In genomic region chr1:163298340-163298739, GRCh38 we compare ENCODE assay signal across 15 cellular contexts. TPM values are rescaled to one million over a fixed set of nuclear protein-coding genes. Genes with fewer than 3 reads are reported as not detected.
A peak's percentile ranks its signal among the peaks of the same experiment; 100 is the strongest.
DNase-seq lines count a peak whose midpoint lies in the region; ATAC-seq, FAIRE-seq and TF ChIP-seq lines count a peak whose summit lies in the region.
"Had no signal": no experiment of that assay in that cellular context is flagged by ENCODE, and none has a peak within 500 bp of the region (broad histone marks: within the 10 kb centered on the region; RNA-seq: fewer than 3 reads in every experiment).

No MANE protein-coding gene starts in this region.

- POLR2A ChIA-PET in H1 (lab: Charles Lee; ENCODE audit: partially characterized antibody), result no interaction called here

- TF ChIP-seq EP300 in H1 (IDR thresholded peaks at IDR 0.05; ENCODE audit: borderline replicate concordance in 1 of 2, low read depth in 2 of 2, low read length in 2 of 2), result no peak

- no peak overlapping the region for H3K9ac ChIP-seq in Loucy (ENCODE audit: low read depth, low read length, poor library complexity, severe bottlenecking)
- no peak overlapping the region for H3K9ac ChIP-seq in H1 (replicated peaks in 1 of 4; ENCODE audit: extremely low read depth in 1 of 4, low read depth in 3 of 4, low read length in 3 of 4)
- H3K9ac ChIP-seq: GM23248 had no signal

- H3K36me3 ChIP-seq in GM23338 (ENCODE audit: insufficient read depth), result no peaks in the 10 kb centered on the region
- H3K36me3 ChIP-seq in Loucy (ENCODE audit: insufficient read depth, low read length), result no peaks in the 10 kb centered on the region
- H3K36me3 ChIP-seq in H1 (ENCODE audit: control insufficient read depth in 2 of 4, insufficient read depth in 4 of 4, low read length in 3 of 4), result peaks cover 0 to 2% (median 0%) of the 10 kb centered on the region in 4 experiments; a peak in 1 of 8 replicates

- H3K27me3 ChIP-seq in GM23338 (ENCODE audit: insufficient read depth), result no peaks in the 10 kb centered on the region
- no peaks in the 10 kb centered on the region for H3K27me3 ChIP-seq in Loucy (ENCODE audit: insufficient read depth, low read length, poor library complexity, severe bottlenecking)
- no peaks in the 10 kb centered on the region for H3K27me3 ChIP-seq in H1 (replicated peaks in 1 of 4; ENCODE audit: control insufficient read depth in 3 of 4, extremely low read depth in 1 of 4, insufficient read depth in 3 of 4, low read length in 3 of 4)
- H3K27me3 ChIP-seq: BE2C had no signal

- no peaks in the 10 kb centered on the region for H3K23me2 ChIP-seq in H1 (ENCODE audit: low read depth, low read length)

- no peak overlapping the region for H3K18ac ChIP-seq in H1 (ENCODE audit: extremely low read depth, low read length)

- H2BK5ac ChIP-seq in H1 (ENCODE audit: low read depth, low read length), result no peak overlapping the region

- peaks cover 13% of the 10 kb centered on the region for H3K36me3 Mint-ChIP-seq in GM23338 (ENCODE audit: low read depth)
- peaks cover 9 to 35% of the 10 kb centered on the region in 2 donors for H3K36me3 Mint-ChIP-seq in naive B cell

- 0% methylated on average over 1 of the region's 1 CpG; no CpG with 5 or more reads in 1 of the 2 experiments for WGBS in H1 (ENCODE audit: extremely low coverage in 1 of 2, insufficient coverage in 1 of 2, insufficient read length in 1 of 2, insufficient replicate concordance in 2 of 2, low coverage in 1 of 2, low lambda C conversion rate in 2 of 2, missing lambda C conversion rate in 1 of 2), 2 experiments

- H3K27me3 Mint-ChIP-seq in GM23338 (ENCODE audit: insufficient read depth, low read depth, poor library complexity) (peaks cover 2% of the 10 kb centered on the region), naive B cell (no peaks in the 10 kb centered on the region)
- H3K27me3 Mint-ChIP-seq: CD4-positive, alpha-beta memory T cell had no signal

- peak; percentile 19 for FAIRE-seq in H1 (lab: Jason Lieb, UNC)

- H4K20me1 ChIP-seq in GM23338 (replicated peaks; ENCODE audit: insufficient read depth), result no peaks in the 10 kb centered on the region
- H4K20me1 ChIP-seq in Loucy (ENCODE audit: insufficient read depth, low read length, poor library complexity, severe bottlenecking), result no peaks in the 10 kb centered on the region
- no peaks in the 10 kb centered on the region for H4K20me1 ChIP-seq in H1 (replicated peaks in 1 of 2; ENCODE audit: control insufficient read depth in 1 of 2, insufficient read depth in 2 of 2, low read length in 2 of 2)

- H2AFZ ChIP-seq in GM23338 (no peak overlapping the region), Loucy (ENCODE audit: low read length) (no peak overlapping the region), H1 (ENCODE audit: low read length) (no peak overlapping the region)
- H2AFZ ChIP-seq: GM23248 had no signal

- DNase-seq in GM23338 (ENCODE audit: low spot score) (no peak), H1 (ENCODE audit: low read depth in 1 of 2, low spot score in 2 of 2) (no peak), naive B cell (no peak), NK-92 (lab: John Stamatoyannopoulos, UW; ENCODE audit: unreplicated experiment) (no peak)
- no peak for DNase-seq in effector CD8-positive, alpha-beta T cell (lab: John Stamatoyannopoulos, UW)
- DNase-seq: BE2C; CD4-positive, alpha-beta memory T cell; DMS153; GF-D8; GM23248; H9; IMR-90 had no signal

- H2BK15ac ChIP-seq in H1 (ENCODE audit: low read length), result no peak overlapping the region

- H3K4me3 ChIP-seq in GM23338 (no peak overlapping the region), Loucy (ENCODE audit: low read length, poor library complexity, severe bottlenecking) (no peak overlapping the region), H1 (ENCODE audit: extremely low read depth in 1 of 4, insufficient read depth in 2 of 4, low read depth in 3 of 4, low read length in 4 of 4) (no peak overlapping the region)
- H3K4me3 ChIP-seq: GM23248 had no signal

- H4K91ac ChIP-seq in H1 (replicated peaks; ENCODE audit: insufficient read length, low read length), result no peak overlapping the region

- TF ChIP-seq CTCF in GM23338 (conservative IDR thresholded peaks at IDR 0.05; ENCODE audit: low read depth in 2 of 2) (no peak), Loucy (conservative IDR thresholded peaks at IDR 0.05; ENCODE audit: low read length) (no peak), H1 (IDR thresholded peaks at IDR 0.05; ENCODE audit: control extremely low read depth in 1 of 3, insufficient read depth in 1 of 3, low read depth in 1 of 3, low read length in 3 of 3) (no peak)

- H3K9me3 Mint-ChIP-seq in GM23338 (peaks cover 3% of the 10 kb centered on the region; the same call in 2 of the 3 replicates), naive B cell (no peaks in the 10 kb centered on the region)
- H3K9me3 Mint-ChIP-seq: CD4-positive, alpha-beta memory T cell had no signal

- H3K4me3 Mint-ChIP-seq in GM23338, result no peak overlapping the region
- no peak overlapping the region for H3K4me3 Mint-ChIP-seq in naive B cell
- H3K4me3 Mint-ChIP-seq: CD4-positive, alpha-beta memory T cell; H9 had no signal

- H3K9me2 ChIP-seq in GM23338 (ENCODE audit: insufficient read depth) (no peaks in the 10 kb centered on the region), Loucy (replicated peaks; ENCODE audit: low read depth, low read length) (no peaks in the 10 kb centered on the region)

- H3K79me1 ChIP-seq in H1 (ENCODE audit: low read depth, low read length), result no peaks in the 10 kb centered on the region

- H3K79me2 ChIP-seq in GM23338 (replicated peaks; ENCODE audit: insufficient read depth) (no peaks in the 10 kb centered on the region), Loucy (ENCODE audit: insufficient read depth, low read length) (no peaks in the 10 kb centered on the region), H1 (ENCODE audit: control insufficient read depth in 1 of 2, insufficient read depth in 2 of 2, low read length in 2 of 2) (no peaks in the 10 kb centered on the region)

- H3K4me1 Mint-ChIP-seq in GM23338 (peaks cover 13% of the 10 kb centered on the region; the same call in 2 of the 3 replicates), naive B cell (no peaks in the 10 kb centered on the region)
- H3K4me1 Mint-ChIP-seq: CD4-positive, alpha-beta memory T cell had no signal

- peak overlapping the region; percentile 12 for H3K27ac Mint-ChIP-seq in GM23338
- H3K27ac Mint-ChIP-seq in naive B cell, result peak overlapping the region in 4 of 6 donors; percentile 3 to 56 (median 11)
- H3K27ac Mint-ChIP-seq: CD4-positive, alpha-beta memory T cell had no signal

- no peak overlapping the region for H2BK12ac ChIP-seq in H1 (ENCODE audit: low read depth, low read length)

- no peak overlapping the region for H4K8ac ChIP-seq in H1 (ENCODE audit: extremely low read depth, insufficient read depth, low read length)

- H3K4ac ChIP-seq in H1 (replicated peaks; ENCODE audit: insufficient read length, low read depth, low read length), result no peak overlapping the region

- H4K5ac ChIP-seq in H1 (ENCODE audit: insufficient read length, low read depth, low read length), result no peak overlapping the region

- CTCF ChIA-PET in H1 (lab: Charles Lee; ENCODE audit: partially characterized antibody), result interaction anchor here (0.9 to 2.9 kb wide), 2 partner anchors 13 to 18 kb away, joined by 3 to 10 read pairs; no protein-coding TSS in a partner anchor

- H3K4me2 ChIP-seq in GM23338 (peak overlapping the region; percentile 2; the same call in 1 of the 2 replicates), Loucy (ENCODE audit: low read depth, low read length, poor library complexity, severe bottlenecking) (peak overlapping the region; percentile 3), H1 (ENCODE audit: insufficient read depth in 1 of 2, low read depth in 2 of 2, low read length in 2 of 2) (no peak overlapping the region)

- TF ChIP-seq RAD21 in H1 (IDR thresholded peaks at IDR 0.05 in 1 of 2, conservative IDR thresholded peaks at IDR 0.05 in 1 of 2; ENCODE audit: low read depth in 2 of 2, low read length in 2 of 2), result no peak

- TF ChIP-seq POLR2A in H1 (IDR thresholded peaks at IDR 0.05; ENCODE audit: control extremely low read depth in 1 of 2, low read depth in 2 of 2, low read length in 2 of 2), result no peak

- no peak overlapping the region for H2BK20ac ChIP-seq in H1 (ENCODE audit: low read length)

- H3K4me1 ChIP-seq in GM23338 (ENCODE audit: insufficient read depth), result peaks cover 28% of the 10 kb centered on the region
- H3K4me1 ChIP-seq in Loucy (ENCODE audit: insufficient read depth, low read length, poor library complexity, severe bottlenecking), result peaks cover 12% of the 10 kb centered on the region
- peaks cover 0 to 3% (median 0%) of the 10 kb centered on the region in 4 experiments; a peak in 3 of 7 replicates for H3K4me1 ChIP-seq in H1 (replicated peaks in 1 of 4; ENCODE audit: control insufficient read depth in 3 of 4, insufficient read depth in 4 of 4, low read length in 3 of 4)

- H3F3A ChIP-seq in GM23338 (replicated peaks; ENCODE audit: low read depth), result no peaks in the 10 kb centered on the region
- no peaks in the 10 kb centered on the region for H3F3A ChIP-seq in Loucy (ENCODE audit: low read depth)

- H3K27ac ChIP-seq in GM23338 (ENCODE audit: low read depth), result no peak overlapping the region
- H3K27ac ChIP-seq in H1 (ENCODE audit: low read depth, low read length), result no peak overlapping the region
- H3K27ac ChIP-seq: C4-2B, GM23248 had no signal

- H2BK120ac ChIP-seq in H1 (replicated peaks; ENCODE audit: low read depth, low read length), result no peak overlapping the region

- H3K14ac ChIP-seq in H1 (ENCODE audit: insufficient read length), result no peak overlapping the region

- no peaks in the 10 kb centered on the region for H3K9me3 ChIP-seq in Loucy (ENCODE audit: insufficient read depth, low read depth, low read length)
- no peaks in the 10 kb centered on the region for H3K9me3 ChIP-seq in H1 (ENCODE audit: insufficient read depth in 2 of 2, low read depth in 1 of 2, low read length in 1 of 2)
- H3K9me3 ChIP-seq: BE2C had no signal

- no peak overlapping the region for H2AK5ac ChIP-seq in H1 (ENCODE audit: low read depth, low read length)

- no peak overlapping the region for H3K56ac ChIP-seq in H1 (replicated peaks; ENCODE audit: insufficient read length, low read depth, low read length)

- ATAC-seq in GM23338, result no peak
- ATAC-seq in naive B cell (ENCODE audit: low read depth in 2 of 2), result no peak
- no peak for ATAC-seq in GM19035 (IDR thresholded peaks at IDR 0.05; ENCODE audit: unreplicated experiment)

- H3K23ac ChIP-seq in H1 (ENCODE audit: insufficient read length), result no peak overlapping the region

RNA-seq across cellular contexts. Expression of gene NUF2, which starts 23.4 kb away (rescaled TPM):
- 21.7 and 37.6 TPM in 2 replicates for total RNA-seq in GM23338 (2014; rRNA removed; shearing (Covaris generic))
- polyA plus RNA-seq in GM23338 (2016; fragmentation: Nextera tagmentation; extraction: Ambion mirVana) (47.7 and 51.4 TPM in 2 replicates), H1 (2011; rRNA removed) (6.4 and 12.1 TPM in 2 replicates), naive B cell (ENCODE audit: low read depth in 6 of 6) (1 to 10 TPM in 2 of 6 donors, under 1 TPM in 3, not detected in 1; 0.13 to 1.7 (median 0.88) TPM)
- total RNA-seq in H1 (2021; fragmentation: NEBNext Ultra II Directional; extraction: Animal tissue kit (Norgen Biotek cat#: 25700)), result 24.1 and 28.3 TPM in 2 replicates
- 14.9 TPM for polyA plus RNA-seq in H1 (2011; cell fraction: cytosol; rRNA removed)
- polyA plus RNA-seq in H1 (2011; cell fraction: nucleus; rRNA removed), result 7.9 TPM
- polyA plus RNA-seq in H1 (2012, experiment 1 of 2), result 9.4 to 22.0 TPM (median 11.3 TPM) in 4 replicates
- 1.00 TPM for polyA plus RNA-seq in H1 (2012, experiment 2 of 2)
- polyA plus RNA-seq in H1 (2013, experiment 1 of 2), result 45.3 TPM
- polyA plus RNA-seq in H1 (2013, experiment 2 of 2), result 40.3 TPM
- polyA minus RNA-seq in H1 (2011; rRNA and poly(A)+ RNA removed), result 7.2 and 14.5 TPM in 2 replicates
- 11.3 TPM for polyA minus RNA-seq in H1 (2011; cell fraction: cytosol; rRNA and poly(A)+ RNA removed)
- 20.3 TPM for polyA minus RNA-seq in H1 (2011; cell fraction: nucleus; rRNA and poly(A)+ RNA removed)

Comparison
In these comparisons a context has a peak if more than half of its experiments do, and no peak if none do; other contexts are left out.
1. H3K4me2 ChIP-seq: peak in GM23338 (single experiment) and Loucy (single experiment); none in H1 (0 of 2).